Comparison of ENCODE assay signal across 1 cellular context in genomic region chr12:104569348-104570173, GRCh38.
TF ChIP-seq lines count a peak whose summit lies in the region.

No MANE protein-coding gene starts in this region.

TF ChIP-seq in GM12878, 131 proteins besides CTCF, POLR2A, EP300 and RAD21 (continued from another document and continues in another):
- TF ChIP-seq CUX1 (IDR thresholded peaks at IDR 0.05; ENCODE audit: insufficient replicate concordance, low read depth, low read length): no peak
- no peak for TF ChIP-seq FOXK2 (IDR thresholded peaks at IDR 0.05)
- no peak for TF ChIP-seq ZNF274 (IDR thresholded peaks at IDR 0.05; ENCODE audit: insufficient read depth, insufficient read length)
- peak; percentile 66; the same call in 1 of the 2 replicates for TF ChIP-seq NFIC (IDR thresholded peaks at IDR 0.05; ENCODE audit: low read depth, low read length)
- no peak for TF ChIP-seq ZNF384 (IDR thresholded peaks at IDR 0.05; ENCODE audit: borderline replicate concordance, low read depth, low read length)
- TF ChIP-seq CEBPZ (IDR thresholded peaks at IDR 0.05; ENCODE audit: low read depth, low read length): no peak
- peak; percentile 35; the same call in 1 of the 2 replicates for TF ChIP-seq ZNF207 (IDR thresholded peaks at IDR 0.05; ENCODE audit: borderline replicate concordance)
- TF ChIP-seq IKZF2 (IDR thresholded peaks at IDR 0.05): peak; percentile 71 to 73
- TF ChIP-seq ASH2L (IDR thresholded peaks at IDR 0.05; ENCODE audit: borderline replicate concordance, low read depth): no peak
- TF ChIP-seq SMAD5 (IDR thresholded peaks at IDR 0.05; ENCODE audit: low read depth): no peak
- TF ChIP-seq, protein P1, sequence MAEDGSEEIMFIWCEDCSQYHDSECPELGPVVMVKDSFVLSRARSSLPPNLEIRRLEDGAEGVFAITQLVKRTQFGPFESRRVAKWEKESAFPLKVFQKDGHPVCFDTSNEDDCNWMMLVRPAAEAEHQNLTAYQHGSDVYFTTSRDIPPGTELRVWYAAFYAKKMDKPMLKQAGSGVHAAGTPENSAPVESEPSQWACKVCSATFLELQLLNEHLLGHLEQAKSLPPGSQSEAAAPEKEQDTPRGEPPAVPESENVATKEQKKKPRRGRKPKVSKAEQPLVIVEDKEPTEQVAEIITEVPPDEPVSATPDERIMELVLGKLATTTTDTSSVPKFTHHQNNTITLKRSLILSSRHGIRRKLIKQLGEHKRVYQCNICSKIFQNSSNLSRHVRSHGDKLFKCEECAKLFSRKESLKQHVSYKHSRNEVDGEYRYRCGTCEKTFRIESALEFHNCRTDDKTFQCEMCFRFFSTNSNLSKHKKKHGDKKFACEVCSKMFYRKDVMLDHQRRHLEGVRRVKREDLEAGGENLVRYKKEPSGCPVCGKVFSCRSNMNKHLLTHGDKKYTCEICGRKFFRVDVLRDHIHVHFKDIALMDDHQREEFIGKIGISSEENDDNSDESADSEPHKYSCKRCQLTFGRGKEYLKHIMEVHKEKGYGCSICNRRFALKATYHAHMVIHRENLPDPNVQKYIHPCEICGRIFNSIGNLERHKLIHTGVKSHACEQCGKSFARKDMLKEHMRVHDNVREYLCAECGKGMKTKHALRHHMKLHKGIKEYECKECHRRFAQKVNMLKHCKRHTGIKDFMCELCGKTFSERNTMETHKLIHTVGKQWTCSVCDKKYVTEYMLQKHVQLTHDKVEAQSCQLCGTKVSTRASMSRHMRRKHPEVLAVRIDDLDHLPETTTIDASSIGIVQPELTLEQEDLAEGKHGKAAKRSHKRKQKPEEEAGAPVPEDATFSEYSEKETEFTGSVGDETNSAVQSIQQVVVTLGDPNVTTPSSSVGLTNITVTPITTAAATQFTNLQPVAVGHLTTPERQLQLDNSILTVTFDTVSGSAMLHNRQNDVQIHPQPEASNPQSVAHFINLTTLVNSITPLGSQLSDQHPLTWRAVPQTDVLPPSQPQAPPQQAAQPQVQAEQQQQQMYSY (CRISPR knock-in tag; IDR thresholded peaks at IDR 0.05): no peak
- TF ChIP-seq NBN (IDR thresholded peaks at IDR 0.05): no peak
- no peak for TF ChIP-seq ATF3 (IDR thresholded peaks at IDR 0.05; ENCODE audit: borderline replicate concordance, extremely low read depth, low read depth, low read length)
- peak; percentile 71 for TF ChIP-seq MTA2 (IDR thresholded peaks at IDR 0.05; ENCODE audit: low read depth)
- TF ChIP-seq, protein P2, sequence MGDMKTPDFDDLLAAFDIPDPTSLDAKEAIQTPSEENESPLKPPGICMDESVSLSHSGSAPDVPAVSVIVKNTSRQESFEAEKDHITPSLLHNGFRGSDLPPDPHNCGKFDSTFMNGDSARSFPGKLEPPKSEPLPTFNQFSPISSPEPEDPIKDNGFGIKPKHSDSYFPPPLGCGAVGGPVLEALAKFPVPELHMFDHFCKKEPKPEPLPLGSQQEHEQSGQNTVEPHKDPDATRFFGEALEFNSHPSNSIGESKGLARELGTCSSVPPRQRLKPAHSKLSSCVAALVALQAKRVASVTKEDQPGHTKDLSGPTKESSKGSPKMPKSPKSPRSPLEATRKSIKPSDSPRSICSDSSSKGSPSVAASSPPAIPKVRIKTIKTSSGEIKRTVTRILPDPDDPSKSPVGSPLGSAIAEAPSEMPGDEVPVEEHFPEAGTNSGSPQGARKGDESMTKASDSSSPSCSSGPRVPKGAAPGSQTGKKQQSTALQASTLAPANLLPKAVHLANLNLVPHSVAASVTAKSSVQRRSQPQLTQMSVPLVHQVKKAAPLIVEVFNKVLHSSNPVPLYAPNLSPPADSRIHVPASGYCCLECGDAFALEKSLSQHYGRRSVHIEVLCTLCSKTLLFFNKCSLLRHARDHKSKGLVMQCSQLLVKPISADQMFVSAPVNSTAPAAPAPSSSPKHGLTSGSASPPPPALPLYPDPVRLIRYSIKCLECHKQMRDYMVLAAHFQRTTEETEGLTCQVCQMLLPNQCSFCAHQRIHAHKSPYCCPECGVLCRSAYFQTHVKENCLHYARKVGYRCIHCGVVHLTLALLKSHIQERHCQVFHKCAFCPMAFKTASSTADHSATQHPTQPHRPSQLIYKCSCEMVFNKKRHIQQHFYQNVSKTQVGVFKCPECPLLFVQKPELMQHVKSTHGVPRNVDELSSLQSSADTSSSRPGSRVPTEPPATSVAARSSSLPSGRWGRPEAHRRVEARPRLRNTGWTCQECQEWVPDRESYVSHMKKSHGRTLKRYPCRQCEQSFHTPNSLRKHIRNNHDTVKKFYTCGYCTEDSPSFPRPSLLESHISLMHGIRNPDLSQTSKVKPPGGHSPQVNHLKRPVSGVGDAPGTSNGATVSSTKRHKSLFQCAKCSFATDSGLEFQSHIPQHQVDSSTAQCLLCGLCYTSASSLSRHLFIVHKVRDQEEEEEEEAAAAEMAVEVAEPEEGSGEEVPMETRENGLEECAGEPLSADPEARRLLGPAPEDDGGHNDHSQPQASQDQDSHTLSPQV (IDR thresholded peaks at IDR 0.05): no peak
- no peak for TF ChIP-seq STAT3 (IDR thresholded peaks at IDR 0.05; ENCODE audit: low read depth, low read length)
- TF ChIP-seq PML (IDR thresholded peaks at IDR 0.05; ENCODE audit: low read length): no peak; the same call in 1 of the 2 replicates
- no peak for TF ChIP-seq E4F1 (IDR thresholded peaks at IDR 0.05; ENCODE audit: borderline replicate concordance, partially characterized antibody)
- no peak for TF ChIP-seq SUZ12 (IDR thresholded peaks at IDR 0.05; ENCODE audit: unreplicated experiment)
- TF ChIP-seq, protein P3, sequence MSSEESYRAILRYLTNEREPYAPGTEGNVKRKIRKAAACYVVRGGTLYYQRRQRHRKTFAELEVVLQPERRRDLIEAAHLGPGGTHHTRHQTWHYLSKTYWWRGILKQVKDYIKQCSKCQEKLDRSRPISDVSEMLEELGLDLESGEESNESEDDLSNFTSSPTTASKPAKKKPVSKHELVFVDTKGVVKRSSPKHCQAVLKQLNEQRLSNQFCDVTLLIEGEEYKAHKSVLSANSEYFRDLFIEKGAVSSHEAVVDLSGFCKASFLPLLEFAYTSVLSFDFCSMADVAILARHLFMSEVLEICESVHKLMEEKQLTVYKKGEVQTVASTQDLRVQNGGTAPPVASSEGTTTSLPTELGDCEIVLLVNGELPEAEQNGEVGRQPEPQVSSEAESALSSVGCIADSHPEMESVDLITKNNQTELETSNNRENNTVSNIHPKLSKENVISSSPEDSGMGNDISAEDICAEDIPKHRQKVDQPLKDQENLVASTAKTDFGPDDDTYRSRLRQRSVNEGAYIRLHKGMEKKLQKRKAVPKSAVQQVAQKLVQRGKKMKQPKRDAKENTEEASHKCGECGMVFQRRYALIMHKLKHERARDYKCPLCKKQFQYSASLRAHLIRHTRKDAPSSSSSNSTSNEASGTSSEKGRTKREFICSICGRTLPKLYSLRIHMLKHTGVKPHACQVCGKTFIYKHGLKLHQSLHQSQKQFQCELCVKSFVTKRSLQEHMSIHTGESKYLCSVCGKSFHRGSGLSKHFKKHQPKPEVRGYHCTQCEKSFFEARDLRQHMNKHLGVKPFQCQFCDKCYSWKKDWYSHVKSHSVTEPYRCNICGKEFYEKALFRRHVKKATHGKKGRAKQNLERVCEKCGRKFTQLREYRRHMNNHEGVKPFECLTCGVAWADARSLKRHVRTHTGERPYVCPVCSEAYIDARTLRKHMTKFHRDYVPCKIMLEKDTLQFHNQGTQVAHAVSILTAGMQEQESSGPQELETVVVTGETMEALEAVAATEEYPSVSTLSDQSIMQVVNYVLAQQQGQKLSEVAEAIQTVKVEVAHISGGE (CRISPR knock-in tag; IDR thresholded peaks at IDR 0.05): no peak
- peak; percentile 34; the same call in 1 of the 2 replicates for TF ChIP-seq PKNOX1 (IDR thresholded peaks at IDR 0.05)
